Comparison of ENCODE assay signal across 1 cellular context in the genomic region with DNA sequence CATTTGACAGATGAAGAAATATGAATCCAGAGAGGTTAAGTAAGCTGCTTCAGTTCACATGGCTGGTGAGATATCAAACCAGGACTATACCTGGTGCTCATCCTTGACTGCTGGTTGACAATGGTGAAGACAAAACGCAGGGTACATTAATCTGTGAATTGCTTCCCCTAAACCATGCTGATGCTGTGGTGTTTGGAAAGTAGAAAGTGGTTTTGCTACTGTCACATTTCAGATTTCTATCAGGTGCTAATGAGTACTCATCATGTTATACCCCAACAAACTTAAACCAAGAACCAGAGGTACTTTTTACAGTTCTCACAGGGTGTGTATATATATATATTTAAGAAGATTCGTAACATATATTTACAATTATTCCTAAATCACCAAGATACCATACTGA.
TF ChIP-seq lines count a peak whose summit lies in the region.

No MANE protein-coding gene starts in this region.

TF ChIP-seq in IMR-90, 13 proteins besides CTCF, POLR2A, EP300 and RAD21:
- TF ChIP-seq, protein P1, sequence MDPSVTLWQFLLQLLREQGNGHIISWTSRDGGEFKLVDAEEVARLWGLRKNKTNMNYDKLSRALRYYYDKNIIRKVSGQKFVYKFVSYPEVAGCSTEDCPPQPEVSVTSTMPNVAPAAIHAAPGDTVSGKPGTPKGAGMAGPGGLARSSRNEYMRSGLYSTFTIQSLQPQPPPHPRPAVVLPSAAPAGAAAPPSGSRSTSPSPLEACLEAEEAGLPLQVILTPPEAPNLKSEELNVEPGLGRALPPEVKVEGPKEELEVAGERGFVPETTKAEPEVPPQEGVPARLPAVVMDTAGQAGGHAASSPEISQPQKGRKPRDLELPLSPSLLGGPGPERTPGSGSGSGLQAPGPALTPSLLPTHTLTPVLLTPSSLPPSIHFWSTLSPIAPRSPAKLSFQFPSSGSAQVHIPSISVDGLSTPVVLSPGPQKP (IDR thresholded peaks at IDR 0.05; ENCODE audit: borderline replicate concordance, low read depth, low read length), result no peak
- no peak for TF ChIP-seq SMC3 (IDR thresholded peaks at IDR 0.05; ENCODE audit: low read depth, low read length)
- no peak for TF ChIP-seq MAZ (IDR thresholded peaks at IDR 0.05; ENCODE audit: borderline replicate concordance, low read depth, low read length)
